11 cellular contexts compared by ENCODE assay signal in genomic region chr1:181131255-181131901, GRCh38. TPM values are rescaled to one million over a fixed set of nuclear protein-coding genes. Genes with fewer than 3 reads are reported as not detected.
DNase-seq lines count a peak whose midpoint lies in the region; ATAC-seq and TF ChIP-seq lines count a peak whose summit lies in the region.
"Had no signal": no experiment of that assay in that cellular context is flagged by ENCODE, and none has a peak within 500 bp of the region (broad histone marks: within the 10 kb centered on the region; RNA-seq: fewer than 3 reads in every experiment).

No MANE protein-coding gene starts in this region.

- peaks cover 98% of the 10 kb centered on the region for H3K4me1 Mint-ChIP-seq in CD14-positive monocyte
- H3K4me1 Mint-ChIP-seq in neural progenitor cell: peaks cover 79% of the 10 kb centered on the region

- H3K9me3 ChIP-seq in ovary: no peaks in the 10 kb centered on the region
- no peaks in the 10 kb centered on the region for H3K9me3 ChIP-seq in neural progenitor cell (ENCODE audit: low read depth)

- H3K9me3 Mint-ChIP-seq in CD14-positive monocyte (peaks cover 0 to 2% (median 0%) of the 10 kb centered on the region in 7 donors), neural progenitor cell (no peaks in the 10 kb centered on the region)
- H3K9me3 Mint-ChIP-seq: CD8-positive, alpha-beta memory T cell had no signal

- no peak for TF ChIP-seq POLR2A in ovary (IDR thresholded peaks at IDR 0.05)

- H3K27ac ChIP-seq in ovary (no peak overlapping the region), neural progenitor cell (no peak overlapping the region)

- no peak overlapping the region for H3K9ac ChIP-seq in neural progenitor cell

- H3K4me3 ChIP-seq in ovary: no peak overlapping the region
- H3K4me3 ChIP-seq in neural progenitor cell: no peak overlapping the region

- H2AFZ ChIP-seq in neural progenitor cell (replicated peaks): no peak overlapping the region

- H3K4me3 Mint-ChIP-seq in CD14-positive monocyte (peak overlapping the region; percentile 59 to 68), neural progenitor cell (no peak overlapping the region)
- H3K4me3 Mint-ChIP-seq: CD8-positive, alpha-beta memory T cell had no signal

- no peaks in the 10 kb centered on the region for H3K79me2 ChIP-seq in neural progenitor cell (ENCODE audit: low read depth)

- intact Hi-C loops in CD14-positive monocyte (cut with micrococcal nuclease) (no loop called here), Right ventricle myocardium inferior (cut with DNase I) (no loop called here), ovary (cut with DNase I) (no loop called here)

- H3K36me3 ChIP-seq in ovary: no peaks in the 10 kb centered on the region
- no peaks in the 10 kb centered on the region for H3K36me3 ChIP-seq in neural progenitor cell

- DNase-seq in CD14-positive monocyte (ENCODE audit: low spot score): peak; percentile 64
- peak; percentile 96 for DNase-seq in SKM-1 treated with dmso at 0.1 percent for 144 hours (lab: John Stamatoyannopoulos, UW; ENCODE audit: unreplicated experiment)
- DNase-seq in Right ventricle myocardium inferior (ENCODE audit: missing footprints): no peak
- no peak for DNase-seq in ovary
- DNase-seq in NCI-H345 (lab: John Stamatoyannopoulos, UW): no peak
- DNase-seq in neural progenitor cell (ENCODE audit: low spot score): no peak
- DNase-seq: activated gamma-delta T cell; CD8-positive, alpha-beta memory T cell; kidney had no signal

- H3K4me2 ChIP-seq in neural progenitor cell: no peak overlapping the region

- H3K27me3 Mint-ChIP-seq in CD14-positive monocyte (ENCODE audit: low read depth in 3 of 3) (peaks cover 0 to 4% (median 3%) of the 10 kb centered on the region in 3 donors), neural progenitor cell (ENCODE audit: insufficient read depth, low read depth) (peaks cover 8% of the 10 kb centered on the region)

- H4K20me1 ChIP-seq in neural progenitor cell (ENCODE audit: low read depth): no peaks in the 10 kb centered on the region

- no peak for TF ChIP-seq CTCF in CD14-positive monocyte (IDR thresholded peaks at IDR 0.05)
- TF ChIP-seq CTCF in ovary (IDR thresholded peaks at IDR 0.05): no peak
- TF ChIP-seq CTCF in neural progenitor cell (IDR thresholded peaks at IDR 0.05): no peak

- no peak for TF ChIP-seq EP300 in ovary (IDR thresholded peaks at IDR 0.05)

- peak; percentile 31 for ATAC-seq in GM19023 (IDR thresholded peaks at IDR 0.05; ENCODE audit: unreplicated experiment)
- peak; percentile 35 for ATAC-seq in HG03045 (IDR thresholded peaks at IDR 0.05; ENCODE audit: unreplicated experiment)
- ATAC-seq in Right ventricle myocardium inferior: no peak

- 80 to 87% (median 85%) methylated on average over 8 of the region's 8 CpGs for WGBS in ovary, 3 donors

- H3K4me1 ChIP-seq in ovary (ENCODE audit: insufficient read depth): peaks cover 1% of the 10 kb centered on the region
- H3K4me1 ChIP-seq in neural progenitor cell: peaks cover 51% of the 10 kb centered on the region

- H3K36me3 Mint-ChIP-seq in CD14-positive monocyte (peaks cover 2 to 3% of the 10 kb centered on the region in 2 donors), neural progenitor cell (no peaks in the 10 kb centered on the region)
- H3K36me3 Mint-ChIP-seq: CD8-positive, alpha-beta memory T cell had no signal

- peaks cover 50% of the 10 kb centered on the region for H3F3A ChIP-seq in neural progenitor cell (ENCODE audit: low read depth)

- H3K27ac Mint-ChIP-seq in CD14-positive monocyte (peak overlapping the region; percentile 85 to 97 (median 96)), neural progenitor cell (no peak overlapping the region)
- H3K27ac Mint-ChIP-seq: CD8-positive, alpha-beta memory T cell had no signal

- H3K27me3 ChIP-seq in ovary (no peaks in the 10 kb centered on the region), neural progenitor cell (no peaks in the 10 kb centered on the region)

RNA-seq across cellular contexts. Expression of gene IER5, which starts 42.9 kb away (rescaled TPM):
- polyA plus RNA-seq in CD14-positive monocyte (10 to 100 TPM; 13.7 to 29.0 TPM), ovary (1 to 10 TPM; 2.5 to 5.7 TPM)
- total RNA-seq in Right ventricle myocardium inferior (14.3 TPM), ovary (10 to 100 TPM in 1 of 7 donors, 1 to 10 TPM in 6; 2.7 to 43.4 (median 6.8) TPM), neural progenitor cell (ENCODE audit: low replicate concordance) (8.0 and 15.3 TPM in 2 replicates)

Comparison
In these comparisons a context has a peak if more than half of its experiments do, and no peak if none do; other contexts are left out.
1. DNase-seq: peak in CD14-positive monocyte (single experiment) and SKM-1 treated with dmso at 0.1 percent for 144 hours (single experiment); none in Right ventricle myocardium inferior (single experiment), ovary (0 of 5), NCI-H345 (single experiment) and neural progenitor cell (single experiment).